25 cellular contexts compared by ENCODE assay signal in genomic region chrX:63525491-63525890, GRCh38.
DNase-seq lines count a peak whose midpoint lies in the region; ATAC-seq and TF ChIP-seq lines count a peak whose summit lies in the region.
"Had no signal": no experiment of that assay in that cellular context is flagged by ENCODE, and none has a peak within 500 bp of the region (broad histone marks: within the 10 kb centered on the region; RNA-seq: fewer than 3 reads in every experiment).

No MANE protein-coding gene starts in this region.

- peaks cover 68 to 71% of the 10 kb centered on the region in 2 donors for H3K4me1 Mint-ChIP-seq in immature natural killer cell

- no peaks in the 10 kb centered on the region for H3K27me3 ChIP-seq in right atrium auricular region
- H3K27me3 ChIP-seq in foreskin keratinocyte = no peaks in the 10 kb centered on the region
- H3K27me3 ChIP-seq: adrenal gland, heart right ventricle, suprapubic skin had no signal

- DNase-seq in immature natural killer cell (peak; percentile 41 to 58 (median 56)), omental fat pad (ENCODE audit: low spot score) (no peak), right atrium auricular region (ENCODE audit: low spot score) (no peak), foreskin keratinocyte (no peak), OCI-M2 (lab: John Stamatoyannopoulos, UW; ENCODE audit: unreplicated experiment) (no peak)
- DNase-seq: activated CD4-positive, alpha-beta T cell treated with anti-CD3 and anti-CD28 coated beads for 36 hours; activated CD8-positive, alpha-beta memory T cell treated with anti-CD3 and anti-CD28 coated beads for 24 hours; activated T-cell treated with anti-CD3 and anti-CD28 coated beads, Interleukin-2, amount 50 U/mL, for 24 hours; adrenal gland; DMS79; effector CD8-positive, alpha-beta T cell; erythroblast; heart right ventricle; left ventricle myocardium inferior; NCI-H1092 treated with DMSO at 0.1 percent for 48 hours; NCI-H2029 treated with DMSO at 0.1 percent for 48 hours; NCI-H226; NCI-H82; retina had no signal

- peak overlapping the region; percentile 79 to 91 (median 86) for H3K27ac Mint-ChIP-seq in immature natural killer cell
- H3K27ac Mint-ChIP-seq: activated CD4-positive, alpha-beta T cell treated with anti-CD3 and anti-CD28 coated beads for 36 hours; activated T-cell treated with anti-CD3 and anti-CD28 coated beads, Interleukin-2, amount 50 U/mL, for 24 hours had no signal

- H3K4me3 Mint-ChIP-seq in immature natural killer cell = peak overlapping the region; percentile 37 to 81 (median 63)
- H3K4me3 Mint-ChIP-seq: activated CD4-positive, alpha-beta T cell treated with anti-CD3 and anti-CD28 coated beads for 36 hours; activated T-cell treated with anti-CD3 and anti-CD28 coated beads, Interleukin-2, amount 50 U/mL, for 24 hours had no signal

- H3K9me3 Mint-ChIP-seq in immature natural killer cell = peaks cover 0 to 6% (median 2%) of the 10 kb centered on the region in 6 donors

- H3K36me3 ChIP-seq in right atrium auricular region = no peaks in the 10 kb centered on the region
- H3K36me3 ChIP-seq: adrenal gland, heart right ventricle, left ventricle myocardium inferior, suprapubic skin had no signal

- H3K4me1 ChIP-seq in right atrium auricular region (no peaks in the 10 kb centered on the region), foreskin keratinocyte (no peaks in the 10 kb centered on the region)
- H3K4me1 ChIP-seq: adrenal gland, heart right ventricle, left ventricle myocardium inferior, suprapubic skin had no signal

- H3K9me3 ChIP-seq in right atrium auricular region = peaks cover 0 to 1% of the 10 kb centered on the region in 2 donors
- H3K9me3 ChIP-seq: adrenal gland, suprapubic skin had no signal

- H3K27ac ChIP-seq in right atrium auricular region (no peak overlapping the region), foreskin keratinocyte (no peak overlapping the region)
- H3K27ac ChIP-seq: adrenal gland, heart right ventricle, left ventricle myocardium inferior, suprapubic skin had no signal

- H3K36me3 Mint-ChIP-seq in immature natural killer cell = peaks cover 0 to 5% (median 0%) of the 10 kb centered on the region in 3 donors

- no peak overlapping the region for H3K4me3 ChIP-seq in right atrium auricular region
- H3K4me3 ChIP-seq: adrenal gland, heart right ventricle, left ventricle myocardium inferior, smooth muscle cell, suprapubic skin had no signal

- peaks cover 0 to 5% (median 0%) of the 10 kb centered on the region in 3 donors for H3K27me3 Mint-ChIP-seq in immature natural killer cell (ENCODE audit: low read depth in 3 of 3)
- H3K27me3 Mint-ChIP-seq: activated CD4-positive, alpha-beta T cell treated with anti-CD3 and anti-CD28 coated beads for 36 hours had no signal

- TF ChIP-seq CTCF in omental fat pad (IDR thresholded peaks at IDR 0.05) = no peak
- no peak for TF ChIP-seq CTCF in right atrium auricular region (IDR thresholded peaks at IDR 0.05)
- no peak for TF ChIP-seq CTCF in foreskin keratinocyte (conservative IDR thresholded peaks at IDR 0.05)

- ATAC-seq in GM18502 (IDR thresholded peaks at IDR 0.05; ENCODE audit: poor library complexity, unreplicated experiment) (peak; percentile 96), GM19463 (IDR thresholded peaks at IDR 0.05; ENCODE audit: unreplicated experiment) (peak; percentile 56), HG03103 (IDR thresholded peaks at IDR 0.05; ENCODE audit: low read depth, unreplicated experiment) (peak; percentile 74), omental fat pad (ENCODE audit: low FRiP score) (no peak), foreskin keratinocyte (no peak)
- ATAC-seq: activated CD4-positive, alpha-beta T cell treated with anti-CD3 and anti-CD28 coated beads for 36 hours; heart right ventricle; SK-N-SH treated with all-trans-retinoic acid at 6 μM for 48 hours had no signal

Comparison
In these comparisons a context has a peak if more than half of its experiments do, and no peak if none do; other contexts are left out.
1. ATAC-seq: peak in GM18502 (single experiment), GM19463 (single experiment) and HG03103 (single experiment); none in omental fat pad (single experiment) and foreskin keratinocyte (single experiment).
2. DNase-seq: peak in immature natural killer cell (3 of 3); none in omental fat pad (single experiment), right atrium auricular region (single experiment), foreskin keratinocyte (0 of 2) and OCI-M2 (single experiment).